Comparison of ENCODE assay signal across 23 cellular contexts in the genomic region with DNA sequence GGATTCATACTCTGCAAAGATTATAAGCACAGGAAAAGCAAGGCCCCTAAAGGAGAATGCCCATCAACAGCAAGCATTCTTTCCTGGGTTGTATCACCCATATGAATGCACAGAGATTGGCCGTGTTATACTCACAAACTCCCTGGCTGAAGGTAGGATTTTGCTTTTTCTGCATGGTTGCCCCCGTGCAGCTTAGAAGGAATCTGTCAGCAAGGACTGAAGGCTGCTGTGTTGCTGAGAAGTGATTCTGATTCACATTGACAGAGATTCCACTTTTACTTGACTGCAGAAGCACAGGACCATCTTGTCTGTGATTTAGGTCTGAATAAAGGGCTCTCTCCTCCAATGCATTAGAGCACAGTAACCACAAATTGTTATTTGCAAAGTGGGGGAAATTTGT.
"Had no signal": no experiment of that assay in that cellular context is flagged by ENCODE, and none has a peak within 500 bp of the region (broad histone marks: within the 10 kb centered on the region; RNA-seq: fewer than 3 reads in every experiment).

No MANE protein-coding gene starts in this region.

- H3K4me3 Mint-ChIP-seq: activated CD4-positive, alpha-beta T cell treated with anti-CD3 and anti-CD28 coated beads, Interleukin-2, amount 10 ng/mL, durations not matched to agents 24 days and 14 days; activated CD8-positive, alpha-beta T cell treated with anti-CD3 and anti-CD28 coated beads, Interleukin-2, amount 10 ng/mL, durations not matched to agents 7 days and 5 days; activated naive CD8-positive, alpha-beta T cell; central memory CD8-positive, alpha-beta T cell; dendritic cell treated with granulocyte-macrophage colony-stimulating factor and Interleukin-4, amounts not matched to agents 40 ng/mL and 50 ng/mL, for 4 days; effector memory CD8-positive, alpha-beta T cell; nephron; T-helper 17 cell had no signal

- H3K9me3 ChIP-seq: ovary, testis, upper lobe of right lung had no signal

- DNase-seq: activated CD4-positive, alpha-beta T cell treated with anti-CD3 and anti-CD28 coated beads, Interleukin-2, amount 10 ng/mL, durations not matched to agents 24 days and 14 days; activated CD4-positive, CD25-positive, alpha-beta regulatory T cell; activated CD8-positive, alpha-beta memory T cell treated with anti-CD3 and anti-CD28 coated beads, Interleukin-2, amount 50 U/mL, for 4 hours; activated CD8-positive, alpha-beta T cell treated with anti-CD3 and anti-CD28 coated beads, Interleukin-2, amount 10 ng/mL, durations not matched to agents 7 days and 5 days; activated effector memory CD4-positive, alpha-beta T cell treated with anti-CD3 and anti-CD28 coated beads, Interleukin-2, amount 50 U/mL, for 16 hours; activated T-cell treated with anti-CD3 and anti-CD28 coated beads, Interleukin-2, amount 50 U/mL, for 48 hours; amniotic stem cell; body of pancreas; effector memory CD8-positive, alpha-beta T cell; foreskin keratinocyte; heart left ventricle; left ventricle myocardium inferior; mesenchymal stem cell; ovary; stimulated activated CD4-positive, alpha-beta T cell treated with anti-CD3 and anti-CD28 coated beads, Interleukin-1b, Interleukin-23, amount 100 ng/mL, for 48 hours; stomach; T-helper 17 cell; testis; upper lobe of right lung had no signal

- H3K27ac ChIP-seq: body of pancreas, foreskin keratinocyte, heart left ventricle, left ventricle myocardium inferior, ovary, stomach, testis, upper lobe of right lung had no signal

- H3K36me3 Mint-ChIP-seq: activated naive CD8-positive, alpha-beta T cell had no signal

- H3K4me1 Mint-ChIP-seq: activated CD4-positive, alpha-beta T cell treated with anti-CD3 and anti-CD28 coated beads, Interleukin-2, amount 10 ng/mL, durations not matched to agents 24 days and 14 days; central memory CD8-positive, alpha-beta T cell; T-helper 17 cell had no signal

- ATAC-seq: activated CD8-positive, alpha-beta T cell treated with anti-CD3 and anti-CD28 coated beads, Interleukin-2, amount 10 ng/mL, durations not matched to agents 7 days and 5 days; body of pancreas; effector memory CD8-positive, alpha-beta T cell; foreskin keratinocyte; heart left ventricle; T-helper 17 cell; upper lobe of right lung had no signal

- H3K27ac Mint-ChIP-seq: activated CD4-positive, alpha-beta T cell treated with anti-CD3 and anti-CD28 coated beads, Interleukin-2, amount 10 ng/mL, durations not matched to agents 24 days and 14 days; activated CD8-positive, alpha-beta T cell treated with anti-CD3 and anti-CD28 coated beads, Interleukin-2, amount 10 ng/mL, durations not matched to agents 7 days and 5 days; activated naive CD8-positive, alpha-beta T cell; dendritic cell treated with granulocyte-macrophage colony-stimulating factor and Interleukin-4, amounts not matched to agents 40 ng/mL and 50 ng/mL, for 4 days; effector memory CD8-positive, alpha-beta T cell; T-helper 17 cell had no signal

- H3K4me3 ChIP-seq: body of pancreas, heart left ventricle, left ventricle myocardium inferior, ovary, stomach, testis, upper lobe of right lung had no signal

- H3K36me3 ChIP-seq: heart left ventricle, left ventricle myocardium inferior, ovary, stomach, upper lobe of right lung had no signal

- H3K4me1 ChIP-seq: body of pancreas, foreskin keratinocyte, heart left ventricle, left ventricle myocardium inferior, stomach, testis, upper lobe of right lung had no signal

- H3K27me3 Mint-ChIP-seq: activated CD4-positive, alpha-beta T cell treated with anti-CD3 and anti-CD28 coated beads, Interleukin-2, amount 10 ng/mL, durations not matched to agents 24 days and 14 days; activated naive CD8-positive, alpha-beta T cell; central memory CD8-positive, alpha-beta T cell; dendritic cell treated with granulocyte-macrophage colony-stimulating factor and Interleukin-4, amounts not matched to agents 40 ng/mL and 50 ng/mL, for 4 days; effector memory CD8-positive, alpha-beta T cell; T-helper 17 cell had no signal

- H3K27me3 ChIP-seq: body of pancreas, foreskin keratinocyte, heart left ventricle, ovary, stomach, testis, upper lobe of right lung had no signal
